In the genomic region with DNA sequence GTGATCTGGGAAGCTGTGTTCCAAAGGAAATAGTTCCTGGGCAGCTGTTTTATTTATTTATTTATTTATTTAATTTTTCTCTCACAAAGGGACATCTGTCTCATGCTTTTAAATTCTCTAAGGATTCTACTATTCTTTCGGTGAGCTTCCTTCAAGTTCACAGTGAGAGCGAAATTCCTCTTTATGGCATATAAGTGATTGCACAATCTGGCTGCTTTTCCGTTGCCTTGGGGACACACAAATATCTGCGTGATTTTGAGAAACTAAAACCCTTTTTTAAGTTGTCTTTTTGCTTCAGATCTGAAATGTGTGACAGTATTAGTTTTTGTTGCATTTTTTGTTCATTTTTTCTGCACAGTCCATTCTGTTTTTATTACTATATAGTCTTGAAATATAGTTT, we compare ENCODE assay signal across 1 cellular context.
TF ChIP-seq lines count a peak whose summit lies in the region.

No MANE protein-coding gene starts in this region.

TF ChIP-seq in IMR-90, 13 proteins besides CTCF, POLR2A, EP300 and RAD21 (continued from another document):
- TF ChIP-seq, protein P1, sequence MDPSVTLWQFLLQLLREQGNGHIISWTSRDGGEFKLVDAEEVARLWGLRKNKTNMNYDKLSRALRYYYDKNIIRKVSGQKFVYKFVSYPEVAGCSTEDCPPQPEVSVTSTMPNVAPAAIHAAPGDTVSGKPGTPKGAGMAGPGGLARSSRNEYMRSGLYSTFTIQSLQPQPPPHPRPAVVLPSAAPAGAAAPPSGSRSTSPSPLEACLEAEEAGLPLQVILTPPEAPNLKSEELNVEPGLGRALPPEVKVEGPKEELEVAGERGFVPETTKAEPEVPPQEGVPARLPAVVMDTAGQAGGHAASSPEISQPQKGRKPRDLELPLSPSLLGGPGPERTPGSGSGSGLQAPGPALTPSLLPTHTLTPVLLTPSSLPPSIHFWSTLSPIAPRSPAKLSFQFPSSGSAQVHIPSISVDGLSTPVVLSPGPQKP (IDR thresholded peaks at IDR 0.05; ENCODE audit: borderline replicate concordance, low read depth, low read length) = no peak
- TF ChIP-seq BHLHE40 (IDR thresholded peaks at IDR 0.05; ENCODE audit: low read depth, low read length) (no peak), MAFK (IDR thresholded peaks at IDR 0.05; ENCODE audit: low read depth, low read length) (no peak)
